In genomic region chr9:131405858-131406566, GRCh38 we compare ENCODE assay signal across 9 cellular contexts. TPM values are rescaled to one million over a fixed set of nuclear protein-coding genes. Genes with fewer than 3 reads are reported as not detected.
DNase-seq lines count a peak whose midpoint lies in the region; ATAC-seq, FAIRE-seq and TF ChIP-seq lines count a peak whose summit lies in the region.
"Had no signal": no experiment of that assay in that cellular context is flagged by ENCODE, and none has a peak within 500 bp of the region (broad histone marks: within the 10 kb centered on the region; RNA-seq: fewer than 3 reads in every experiment).

No MANE protein-coding gene starts in this region.

- TF ChIP-seq CTCF in hepatocyte (IDR thresholded peaks at IDR 0.05; ENCODE audit: poor library complexity) = no peak

- H3K36me3 ChIP-seq in hepatocyte (replicated peaks; ENCODE audit: insufficient read depth, low read depth) (no peaks in the 10 kb centered on the region), small intestine (ENCODE audit: control insufficient read depth in 2 of 2, insufficient read depth in 2 of 2, low read length in 2 of 2) (no peaks in the 10 kb centered on the region)

- WGBS in hepatocyte (ENCODE audit: low lambda C conversion rate, missing lambda C conversion rate) = 72% methylated on average over 9 of the region's 9 CpGs
- WGBS in small intestine, 3 donors = 16 to 33% (median 25%) methylated on average over 9 of the region's 9 CpGs

- no peak for FAIRE-seq in small intestine (lab: Jason Lieb, UNC)

- H3K4me3 Mint-ChIP-seq in activated T-cell treated with anti-CD3 and anti-CD28 coated beads, Interleukin-2, amount 50 U/mL, for 72 hours = peak overlapping the region; percentile 84 to 86

- H3K9me3 ChIP-seq in hepatocyte (ENCODE audit: low read depth) = no peaks in the 10 kb centered on the region
- no peaks in the 10 kb centered on the region for H3K9me3 ChIP-seq in small intestine (ENCODE audit: control insufficient read depth, low read depth)
- H3K9me3 ChIP-seq: HAP-1 had no signal

- H3K27me3 ChIP-seq in hepatocyte (no peaks in the 10 kb centered on the region), small intestine (ENCODE audit: control insufficient read depth in 2 of 2, insufficient read depth in 2 of 2, low read length in 2 of 2) (no peaks in the 10 kb centered on the region)

- H3K27me3 Mint-ChIP-seq in activated T-cell treated with anti-CD3 and anti-CD28 coated beads, Interleukin-2, amount 50 U/mL, for 72 hours (ENCODE audit: low read depth) = no peaks in the 10 kb centered on the region

- peaks cover 100% of the 10 kb centered on the region for H4K20me1 ChIP-seq in hepatocyte (ENCODE audit: insufficient read depth, poor library complexity, severe bottlenecking)

- peaks cover 100% of the 10 kb centered on the region for H3K79me2 ChIP-seq in hepatocyte

- peaks cover 1 to 14% of the 10 kb centered on the region in 2 donors for H3K36me3 Mint-ChIP-seq in activated T-cell treated with anti-CD3 and anti-CD28 coated beads, Interleukin-2, amount 50 U/mL, for 72 hours (ENCODE audit: insufficient read depth in 2 of 2)

- peak overlapping the region; percentile 89 for H3K27ac Mint-ChIP-seq in activated T-cell treated with anti-CD3 and anti-CD28 coated beads, Interleukin-2, amount 50 U/mL, for 72 hours

- no peak for TF ChIP-seq RAD21 in Ishikawa (IDR thresholded peaks at IDR 0.05; ENCODE audit: low read depth)

- no peaks in the 10 kb centered on the region for H3K9me2 ChIP-seq in hepatocyte (replicated peaks; ENCODE audit: insufficient read depth)

- H2AFZ ChIP-seq in hepatocyte = no peak overlapping the region

- H3K4me3 ChIP-seq in hepatocyte = no peak overlapping the region
- H3K4me3 ChIP-seq in small intestine (ENCODE audit: low read depth in 1 of 2, low read length in 2 of 2) = peak overlapping the region in 1 of 2 donors; percentile 14
- H3K4me3 ChIP-seq: HAP-1 had no signal

- H3K4me1 ChIP-seq in hepatocyte (ENCODE audit: insufficient read depth) (peaks cover 70% of the 10 kb centered on the region), small intestine (ENCODE audit: control insufficient read depth in 2 of 2, insufficient read depth in 1 of 2, low read depth in 1 of 2, low read length in 1 of 2) (peaks cover 18 to 43% of the 10 kb centered on the region in 2 donors)

- no peaks in the 10 kb centered on the region for H3K9me3 Mint-ChIP-seq in activated T-cell treated with anti-CD3 and anti-CD28 coated beads, Interleukin-2, amount 50 U/mL, for 72 hours

- peak overlapping the region; percentile 18 for H3K27ac ChIP-seq in hepatocyte
- peak overlapping the region; percentile 43 to 71 for H3K27ac ChIP-seq in small intestine (ENCODE audit: low read depth in 1 of 2, low read length in 1 of 2)

- no peak for ATAC-seq in activated T-cell treated with anti-CD3 and anti-CD28 coated beads, Interleukin-2, amount 50 U/mL, for 72 hours (replicated peaks in 1 of 2)
- no peak for ATAC-seq in GM18870 (IDR thresholded peaks at IDR 0.05; ENCODE audit: unreplicated experiment)
- ATAC-seq in GM21526 (IDR thresholded peaks at IDR 0.05; ENCODE audit: low FRiP score, unreplicated experiment) = no peak

- H3K4me1 Mint-ChIP-seq in activated T-cell treated with anti-CD3 and anti-CD28 coated beads, Interleukin-2, amount 50 U/mL, for 72 hours (ENCODE audit: low read depth) = peaks cover 100% of the 10 kb centered on the region

- TF ChIP-seq EP300 in Ishikawa (IDR thresholded peaks at IDR 0.05; ENCODE audit: borderline replicate concordance) = no peak

- no peak for DNase-seq in activated T-cell treated with anti-CD3 and anti-CD28 coated beads, Interleukin-2, amount 50 U/mL, for 72 hours
- DNase-seq in hepatocyte (ENCODE audit: low spot score) = no peak
- peak; percentile 34 for DNase-seq in small intestine
- DNase-seq in activated CD4-positive, alpha-beta T cell treated with anti-CD3 and anti-CD28 coated beads, Interleukin-2, amount 50 U/mL, for 4 hours = no peak
- no peak for DNase-seq in NOMO-1 treated with DMSO at 0.1 percent for 48 hours (lab: John Stamatoyannopoulos, UW; ENCODE audit: unreplicated experiment)

- H3K4me2 ChIP-seq in hepatocyte = peak overlapping the region; percentile 62

TF ChIP-seq in Ishikawa, 13 proteins besides CTCF, POLR2A, EP300 and RAD21:
- 0 out of 2 replicates have a peak, but pooled peaks have one; percentile 10 for TF ChIP-seq TCF12 (IDR thresholded peaks at IDR 0.05; ENCODE audit: low read depth)
- no peak for TF ChIP-seq ZBTB7A (IDR thresholded peaks at IDR 0.05; ENCODE audit: low read depth)
- peak; percentile 4; the same call in 1 of the 2 replicates for TF ChIP-seq NFIC (IDR thresholded peaks at IDR 0.05)

RNA-seq across cellular contexts. Expression of gene PRRC2B, which starts 12.1 kb away (rescaled TPM):
- total RNA-seq in activated T-cell treated with anti-CD3 and anti-CD28 coated beads, Interleukin-2, amount 50 U/mL, for 72 hours = 100 to 1,000 TPM; 179 to 214 TPM
- 76.8 and 118 TPM in 2 replicates for total RNA-seq in hepatocyte
- 44.6 and 48.2 TPM in 2 replicates for polyA plus RNA-seq in hepatocyte
- polyA plus RNA-seq in small intestine = 10 to 100 TPM; 18.9 to 61.5 (median 19.9) TPM
